ENCODE assay signal across 15 cellular contexts in genomic region chr11:44430140-44430539, GRCh38.
DNase-seq lines count a peak whose midpoint lies in the region; ATAC-seq and TF ChIP-seq lines count a peak whose summit lies in the region.
"Had no signal": no experiment of that assay in that cellular context is flagged by ENCODE, and none has a peak within 500 bp of the region (broad histone marks: within the 10 kb centered on the region; RNA-seq: fewer than 3 reads in every experiment).

No MANE protein-coding gene starts in this region.

- peak in 1 of 2 experiments; percentile 41 for DNase-seq in PC-9
- DNase-seq in amniotic epithelial cell (ENCODE audit: low read depth) = peak; percentile 11
- DNase-seq in endodermal cell = peak; percentile 20
- no peak for DNase-seq in NCI-H82 (lab: John Stamatoyannopoulos, UW)
- DNase-seq: Calu3; CD8-positive, alpha-beta T cell; DMS79 treated with DMSO at 0.1 percent for 48 hours; GF-D8; GM23248 had no signal

- POLR2A ChIA-PET in PC-9 (lab: Charles Lee; ENCODE audit: unreplicated experiment) = no interaction called here

- peaks cover 2% of the 10 kb centered on the region for H3K9me3 Mint-ChIP-seq in endodermal cell
- H3K9me3 Mint-ChIP-seq: CD8-positive, alpha-beta T cell had no signal

- H3F3A ChIP-seq in PC-9 (ENCODE audit: insufficient read depth, low read depth) = no peaks in the 10 kb centered on the region

- H3K36me3 Mint-ChIP-seq in endodermal cell (ENCODE audit: low read depth) = no peaks in the 10 kb centered on the region
- H3K36me3 Mint-ChIP-seq: CD8-positive, alpha-beta T cell had no signal

- peaks cover 25% of the 10 kb centered on the region for H3K4me1 Mint-ChIP-seq in endodermal cell
- H3K4me1 Mint-ChIP-seq: B cell had no signal

- H3K27ac ChIP-seq in PC-9 (0 out of 2 replicates have a peak overlapping the region, but pooled peaks have one; percentile 3), endodermal cell (ENCODE audit: low read depth, low read length) (no peak overlapping the region)
- H3K27ac ChIP-seq: BLaER1 treated with 17β-estradiol and CSF1 and Interleukin-3, amounts not matched to agents 10 nM and 100 nM; GM23248 had no signal

- H3K4me3 ChIP-seq in PC-9 (no peak overlapping the region), endodermal cell (ENCODE audit: low read length) (peak overlapping the region; percentile 20)
- H3K4me3 ChIP-seq: BLaER1 treated with 17β-estradiol and CSF1 and Interleukin-3, amounts not matched to agents 10 nM and 100 nM; GM23248; HAP-1 had no signal

- no peak overlapping the region for H2AFZ ChIP-seq in PC-9
- H2AFZ ChIP-seq: GM23248 had no signal

- intact Hi-C loops in PC-9 (cut with micrococcal nuclease; ENCODE audit: unreplicated experiment) = no loop called here

- H4K20me1 ChIP-seq in PC-9 (ENCODE audit: insufficient read depth) = no peaks in the 10 kb centered on the region
- H4K20me1 ChIP-seq: BLaER1 treated with 17β-estradiol and CSF1 and Interleukin-3, amounts not matched to agents 10 nM and 100 nM had no signal

- ATAC-seq in GM21390 (IDR thresholded peaks at IDR 0.05; ENCODE audit: unreplicated experiment) = no peak
- ATAC-seq in GM21367 (IDR thresholded peaks at IDR 0.05; ENCODE audit: unreplicated experiment) = no peak
- ATAC-seq: CD8-positive, alpha-beta T cell; HepG2 had no signal

- no peak overlapping the region for H3K9ac ChIP-seq in endodermal cell (ENCODE audit: extremely low read depth, low read length, poor library complexity, severe bottlenecking)
- H3K9ac ChIP-seq: BLaER1 treated with 17β-estradiol and CSF1 and Interleukin-3, amounts not matched to agents 10 nM and 100 nM; GM23248 had no signal

- H3K27ac Mint-ChIP-seq in endodermal cell = no peak overlapping the region
- H3K27ac Mint-ChIP-seq: B cell; CD8-positive, alpha-beta T cell had no signal

- CTCF ChIA-PET in PC-9 (lab: Charles Lee) = no interaction called here

- H3K79me2 ChIP-seq in PC-9 (ENCODE audit: low read depth) = no peaks in the 10 kb centered on the region

- no peaks in the 10 kb centered on the region for H3K9me2 ChIP-seq in PC-9 (ENCODE audit: insufficient read depth)

- H3K9me3 ChIP-seq in PC-9 (ENCODE audit: insufficient read depth, low read depth) (no peaks in the 10 kb centered on the region), endodermal cell (ENCODE audit: control insufficient read depth, low read length) (no peaks in the 10 kb centered on the region)
- H3K9me3 ChIP-seq: BLaER1 treated with 17β-estradiol and CSF1 and Interleukin-3, amounts not matched to agents 10 nM and 100 nM; HAP-1 had no signal

- 0 out of 2 replicates have a peak overlapping the region, but pooled peaks have one; percentile 1 for H3K4me2 ChIP-seq in PC-9

- H3K27me3 Mint-ChIP-seq in endodermal cell (ENCODE audit: insufficient read depth) = peaks cover 33% of the 10 kb centered on the region

- TF ChIP-seq CTCF in PC-9 (conservative IDR thresholded peaks at IDR 0.05) (no peak), endodermal cell (conservative IDR thresholded peaks at IDR 0.05) (no peak)

- H3K4me3 Mint-ChIP-seq in endodermal cell = no peak overlapping the region
- H3K4me3 Mint-ChIP-seq: B cell; CD8-positive, alpha-beta T cell had no signal

- peaks cover 16% of the 10 kb centered on the region for H3K4me1 ChIP-seq in PC-9 (replicated peaks; ENCODE audit: insufficient read depth)
- H3K4me1 ChIP-seq in endodermal cell (ENCODE audit: control insufficient read depth, insufficient read depth, low read length) = peaks cover 15% of the 10 kb centered on the region
- H3K4me1 ChIP-seq: HAP-1 had no signal

- 51% methylated on average over 3 of the region's 3 CpGs; no CpG with 5 or more reads in 1 of the 2 experiments for whole genome bisulfite sequencing in endodermal cell (ENCODE audit: insufficient coverage in 1 of 2, insufficient read length in 1 of 2), 2 experiments

- H3K27me3 ChIP-seq in PC-9 (ENCODE audit: insufficient read depth, low read depth) (no peaks in the 10 kb centered on the region), endodermal cell (ENCODE audit: control insufficient read depth, insufficient read depth, low read length, poor library complexity, severe bottlenecking) (peaks cover 18% of the 10 kb centered on the region)
- H3K27me3 ChIP-seq: BLaER1 treated with 17β-estradiol and CSF1 and Interleukin-3, amounts not matched to agents 10 nM and 100 nM had no signal

- H3K36me3 ChIP-seq in PC-9 (ENCODE audit: low read depth) (no peaks in the 10 kb centered on the region), endodermal cell (ENCODE audit: control insufficient read depth, insufficient read depth, low read length) (no peaks in the 10 kb centered on the region)
- H3K36me3 ChIP-seq: BLaER1 treated with 17β-estradiol and CSF1 and Interleukin-3, amounts not matched to agents 10 nM and 100 nM; HAP-1 had no signal

- no TSS peak for BruUV-seq in PC-9 (replicated peaks; lab: Mats Ljungman, UMichigan)
